In genomic region chr11:6468712-6469495, GRCh38 we compare ENCODE assay signal across 8 cellular contexts. TPM values are rescaled to one million over a fixed set of nuclear protein-coding genes. Genes with fewer than 3 reads are reported as not detected.
DNase-seq lines count a peak whose midpoint lies in the region; ATAC-seq and TF ChIP-seq lines count a peak whose summit lies in the region.

No MANE protein-coding gene starts in this region.

- BruUV-seq in Calu3 (replicated peaks; lab: Mats Ljungman, UMichigan): no TSS peak

- ATAC-seq in GM18499 (IDR thresholded peaks at IDR 0.05; ENCODE audit: insufficient read depth, unreplicated experiment): peak; percentile 76
- peak; percentile 87 to 90 for ATAC-seq in left cardiac atrium
- ATAC-seq in psoas muscle: peak; percentile 16 to 50 (median 46)

- peaks cover 17% of the 10 kb centered on the region for H3K36me3 Mint-ChIP-seq in Calu3 (ENCODE audit: insufficient read depth, unreplicated experiment)

- peaks cover 9% of the 10 kb centered on the region for H3K4me1 ChIP-seq in HAP-1
- peaks cover 0 to 13% of the 10 kb centered on the region in 2 donors for H3K4me1 ChIP-seq in adrenal gland (replicated peaks in 1 of 2)
- H3K4me1 ChIP-seq in psoas muscle: peaks cover 26% of the 10 kb centered on the region

- TF ChIP-seq POLR2A in adrenal gland (IDR thresholded peaks at IDR 0.05): no peak

- peak; percentile 82 to 94 for DNase-seq in HAP-1 (ENCODE audit: low spot score in 2 of 2)
- peak; percentile 42 for DNase-seq in NCI-H1105 (lab: John Stamatoyannopoulos, UW)
- DNase-seq in adrenal gland: peak; percentile 84 to 95 (median 90)
- DNase-seq in left cardiac atrium: peak; percentile 93
- DNase-seq in psoas muscle: peak; percentile 84 to 92
- DNase-seq in OCI-M2 (lab: John Stamatoyannopoulos, UW; ENCODE audit: unreplicated experiment): no peak
- no peak for DNase-seq in Calu3

- CTCF ChIA-PET in Calu3 (lab: Charles Lee): interaction anchor here (0.6 to 1.1 kb wide), 3 partner anchors 16 to 90 kb away, joined by 3 to 4 read pairs (median 3); no protein-coding TSS in a partner anchor

- in situ Hi-C loops in HAP-1 (cut with MboI; ENCODE audit: low sequenced_read_pairs): no loop called here

- no peak overlapping the region for H3K4me3 Mint-ChIP-seq in Calu3 (ENCODE audit: low read depth, unreplicated experiment)

- no peaks in the 10 kb centered on the region for H3K9me3 Mint-ChIP-seq in Calu3 (ENCODE audit: low read depth, unreplicated experiment)

- H3K4me1 Mint-ChIP-seq in Calu3 (ENCODE audit: low read depth, unreplicated experiment): peaks cover 2% of the 10 kb centered on the region

- H3K27ac Mint-ChIP-seq in Calu3 (ENCODE audit: unreplicated experiment): no peak overlapping the region

- H3K9me3 ChIP-seq in HAP-1 (no peaks in the 10 kb centered on the region), adrenal gland (replicated peaks in 1 of 3) (no peaks in the 10 kb centered on the region), psoas muscle (no peaks in the 10 kb centered on the region)

- H3K4me3 ChIP-seq in HAP-1: no peak overlapping the region
- H3K4me3 ChIP-seq in adrenal gland: no peak overlapping the region
- H3K4me3 ChIP-seq in psoas muscle: no peak overlapping the region

- H3K36me3 ChIP-seq in HAP-1 (replicated peaks) (peaks cover 6% of the 10 kb centered on the region; the same call in 1 of the 2 replicates), adrenal gland (replicated peaks in 1 of 2) (peaks cover 0 to 7% of the 10 kb centered on the region in 2 donors), psoas muscle (ENCODE audit: insufficient read depth in 1 of 2, low read depth in 1 of 2) (peaks cover 3 to 20% of the 10 kb centered on the region in 2 donors)

- intact Hi-C loops in adrenal gland (cut with DNase I) (no loop called here), left cardiac atrium (cut with DNase I) (no loop called here), psoas muscle (cut with DNase I) (no loop called here), Calu3 (cut with micrococcal nuclease; ENCODE audit: unreplicated experiment) (no loop called here)

- H3K27me3 Mint-ChIP-seq in Calu3 (ENCODE audit: unreplicated experiment): no peaks in the 10 kb centered on the region

- 15 to 34% (median 26%) methylated on average over 6 of the region's 6 CpGs for WGBS in adrenal gland, 4 donors
- 28 to 53% (median 43%) methylated on average over 5 to 6 of the region's 6 CpGs for WGBS in psoas muscle, 3 donors

- H3K27ac ChIP-seq in adrenal gland (peak overlapping the region in 2 of 5 donors; percentile 43 to 74), psoas muscle (peak overlapping the region; percentile 58)

- TF ChIP-seq CTCF in adrenal gland (IDR thresholded peaks at IDR 0.05) (peak in 1 of 6 experiments; percentile 3), psoas muscle (IDR thresholded peaks at IDR 0.05) (no peak), Calu3 (IDR thresholded peaks at IDR 0.05; ENCODE audit: unreplicated experiment) (no peak)

- H3K27me3 ChIP-seq in HAP-1 (ENCODE audit: low read depth) (no peaks in the 10 kb centered on the region), adrenal gland (no peaks in the 10 kb centered on the region), psoas muscle (ENCODE audit: insufficient read depth in 3 of 3, low read length in 2 of 3) (no peaks in the 10 kb centered on the region)

RNA-seq across cellular contexts. Expression of gene TRIM3, which starts 4.8 kb away (rescaled TPM):
- total RNA-seq in adrenal gland (10 to 100 TPM in 4 of 8 donors, 1 to 10 TPM in 4; 6.6 to 20.6 (median 10.4) TPM), left cardiac atrium (10 to 100 TPM; 10.6 to 14.5 TPM), psoas muscle (10 to 100 TPM in 3 of 4 donors, 1 to 10 TPM in 1; 9.6 to 15.3 (median 12.7) TPM), Calu3 (2022) (9.5 and 10.6 TPM in 2 replicates)
- polyA plus RNA-seq in adrenal gland (10 to 100 TPM in 2 of 3 donors, 1 to 10 TPM in 1; 6.7 to 23.8 (median 16.8) TPM), psoas muscle (10 to 100 TPM; 11.5 to 12.5 (median 12.2) TPM)

RNA-seq across cellular contexts. Expression of gene ARFIP2, which starts 12.2 kb away (rescaled TPM):
- 100 to 1,000 TPM in 1 of 8 donors, 10 to 100 TPM in 7; 47.4 to 108 (median 65.5) TPM for total RNA-seq in adrenal gland
- polyA plus RNA-seq in adrenal gland: 10 to 100 TPM; 51.1 to 65.0 (median 53.1) TPM
- total RNA-seq in left cardiac atrium: 10 to 100 TPM; 18.6 to 32.6 TPM
- total RNA-seq in psoas muscle: 10 to 100 TPM in 3 of 4 donors, 1 to 10 TPM in 1; 8.4 to 25.5 (median 15.5) TPM
- 10 to 100 TPM; 19.4 to 31.3 (median 21.0) TPM for polyA plus RNA-seq in psoas muscle
- total RNA-seq in Calu3 (2022): 72.2 and 74.9 TPM in 2 replicates

RNA-seq across cellular contexts. Expression of gene TIMM10B, which starts 12.4 kb away (rescaled TPM):
- total RNA-seq in adrenal gland (10 to 100 TPM; 30.3 to 81.9 (median 40.5) TPM), left cardiac atrium (10 to 100 TPM; 19.9 to 33.0 TPM), psoas muscle (10 to 100 TPM; 12.5 to 25.2 (median 16.1) TPM), Calu3 (2022) (41.7 and 45.7 TPM in 2 replicates)
- polyA plus RNA-seq in adrenal gland (10 to 100 TPM; 12.1 to 96.9 (median 16.7) TPM), psoas muscle (10 to 100 TPM; 13.1 to 32.8 (median 24.7) TPM)

RNA-seq across cellular contexts. Expression of gene HPX, which starts 28.1 kb away (rescaled TPM):
- total RNA-seq in adrenal gland (10 to 100 TPM in 1 of 8 donors, 1 to 10 TPM in 6, under 1 TPM in 1; 0.26 to 25.2 (median 1.7) TPM), left cardiac atrium (1 to 10 TPM in 1 of 2 donors, under 1 TPM in 1; 0.38 to 1.0 TPM), psoas muscle (under 1 TPM in 3 of 4 donors, not detected in 1; 0.34 to 0.75 (median 0.36) TPM), Calu3 (2022) (0.45 and 11.0 TPM in 2 replicates)
- polyA plus RNA-seq in adrenal gland (1 to 10 TPM; 1.5 to 1.8 (median 1.8) TPM), psoas muscle (under 1 TPM; 0.04 to 0.38 (median 0.16) TPM)

RNA-seq across cellular contexts. Expression of gene DNHD1, which starts 28.2 kb away (rescaled TPM):
- total RNA-seq in adrenal gland (10 to 100 TPM in 3 of 8 donors, 1 to 10 TPM in 5; 5.7 to 14.0 (median 8.7) TPM), left cardiac atrium (1 to 10 TPM; 4.4 to 7.6 TPM), psoas muscle (1 to 10 TPM; 3.1 to 7.8 (median 3.5) TPM), Calu3 (2022) (41.2 and 41.8 TPM in 2 replicates)
- polyA plus RNA-seq in adrenal gland (10 to 100 TPM in 2 of 3 donors, 1 to 10 TPM in 1; 3.9 to 27.1 (median 16.8) TPM), psoas muscle (1 to 10 TPM; 2.0 to 9.0 (median 3.4) TPM)

Comparison
In these comparisons a context has a peak if more than half of its experiments do, and no peak if none do; other contexts are left out.
1. DNase-seq: peak in HAP-1 (2 of 2), NCI-H1105 (single experiment), adrenal gland (7 of 7), left cardiac atrium (single experiment) and psoas muscle (2 of 2); none in OCI-M2 (single experiment) and Calu3 (single experiment).
2. Peak in every context shown above with its lines, with median percentiles within 50 percentile points of each other: ATAC-seq.